ENCODE assay signal across 14 cellular contexts in the genomic region with DNA sequence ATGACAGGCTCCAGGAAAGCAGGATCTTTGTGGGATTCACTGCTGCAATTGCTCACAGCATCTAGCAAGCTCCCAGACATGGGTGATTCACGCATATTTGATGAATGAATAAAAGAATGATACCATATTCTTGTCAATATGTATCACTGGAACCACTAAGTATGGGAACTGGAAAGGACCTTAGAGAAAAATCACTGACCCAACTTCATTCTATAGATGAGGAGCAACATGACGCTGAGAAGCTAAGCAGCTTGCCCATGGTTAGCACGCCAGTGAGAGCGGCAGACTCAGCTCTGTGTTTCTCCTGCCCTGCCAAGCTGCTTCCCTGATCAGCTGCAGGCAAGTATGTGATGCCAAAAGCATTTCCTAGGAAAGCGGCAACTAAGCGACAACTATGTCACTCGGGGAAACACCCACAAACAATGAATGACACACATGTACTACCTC.
DNase-seq lines count a peak whose midpoint lies in the region; ATAC-seq and TF ChIP-seq lines count a peak whose summit lies in the region.
"Had no signal": no experiment of that assay in that cellular context is flagged by ENCODE, and none has a peak within 500 bp of the region (broad histone marks: within the 10 kb centered on the region; RNA-seq: fewer than 3 reads in every experiment).

No MANE protein-coding gene starts in this region.

- H3K27me3 ChIP-seq in dorsolateral prefrontal cortex: no peaks in the 10 kb centered on the region

- H3K36me3 Mint-ChIP-seq in activated naive CD8-positive, alpha-beta T cell treated with anti-CD3 and anti-CD28 coated beads, Interleukin-2, amount 50 U/mL, for 24 hours (ENCODE audit: low read depth): no peaks in the 10 kb centered on the region

- no peaks in the 10 kb centered on the region for H3K4me1 Mint-ChIP-seq in activated naive CD8-positive, alpha-beta T cell treated with anti-CD3 and anti-CD28 coated beads, Interleukin-2, amount 50 U/mL, for 24 hours
- H3K4me1 Mint-ChIP-seq: activated CD4-positive, alpha-beta memory T cell treated with anti-CD3 and anti-CD28 coated beads, Interleukin-2, amount 10 ng/mL, durations not matched to agents 7 days and 5 days had no signal

- H3K4me3 ChIP-seq in dorsolateral prefrontal cortex: peak overlapping the region in 43 of 59 donors; percentile 0 to 46 (median 20)

- CTCF ChIA-PET in RWPE1 (lab: Yijun Ruan, JAX): interaction anchor here (0.6 to 0.8 kb wide), 2 partner anchors 614 to 1097 kb away, joined by 3 to 5 read pairs; no protein-coding TSS in a partner anchor

- intact Hi-C loops in dorsolateral prefrontal cortex (cut with DNase I): loop anchor here in 1 of 2 donors (10.0 kb wide), 2 partner anchors 53 to 1393 kb away; no protein-coding TSS in a partner anchor

- no peaks in the 10 kb centered on the region for H3K9me3 Mint-ChIP-seq in activated naive CD8-positive, alpha-beta T cell treated with anti-CD3 and anti-CD28 coated beads, Interleukin-2, amount 50 U/mL, for 24 hours
- H3K9me3 Mint-ChIP-seq: activated CD4-positive, alpha-beta memory T cell treated with anti-CD3 and anti-CD28 coated beads, Interleukin-2, amount 10 ng/mL, durations not matched to agents 7 days and 5 days; effector memory CD8-positive, alpha-beta T cell; T-helper 1 cell treated with Interleukin-12 subunit alpha and Interleukin-12 subunit beta and Interleukin-4 antibody, amounts not matched to agents 30 μg/mL and 1 μg/mL, for 36 hours had no signal

- H3K27ac ChIP-seq in RWPE1 (no peak overlapping the region), dorsolateral prefrontal cortex (peak overlapping the region in 52 of 59 donors; percentile 6 to 77 (median 54))

- no peaks in the 10 kb centered on the region for H3K27me3 Mint-ChIP-seq in activated naive CD8-positive, alpha-beta T cell treated with anti-CD3 and anti-CD28 coated beads, Interleukin-2, amount 50 U/mL, for 24 hours
- H3K27me3 Mint-ChIP-seq: activated CD4-positive, alpha-beta memory T cell treated with anti-CD3 and anti-CD28 coated beads, Interleukin-2, amount 10 ng/mL, durations not matched to agents 7 days and 5 days; effector memory CD8-positive, alpha-beta T cell had no signal

- no peak overlapping the region for H3K4me3 Mint-ChIP-seq in activated naive CD8-positive, alpha-beta T cell treated with anti-CD3 and anti-CD28 coated beads, Interleukin-2, amount 50 U/mL, for 24 hours
- H3K4me3 Mint-ChIP-seq: activated CD4-positive, alpha-beta memory T cell treated with anti-CD3 and anti-CD28 coated beads, Interleukin-2, amount 10 ng/mL, durations not matched to agents 7 days and 5 days; effector memory CD8-positive, alpha-beta T cell; T-helper 1 cell treated with Interleukin-12 subunit alpha and Interleukin-12 subunit beta and Interleukin-4 antibody, amounts not matched to agents 30 μg/mL and 1 μg/mL, for 36 hours had no signal

- H3K27ac Mint-ChIP-seq in activated naive CD8-positive, alpha-beta T cell treated with anti-CD3 and anti-CD28 coated beads, Interleukin-2, amount 50 U/mL, for 24 hours: no peak overlapping the region
- H3K27ac Mint-ChIP-seq: activated CD4-positive, alpha-beta memory T cell treated with anti-CD3 and anti-CD28 coated beads, Interleukin-2, amount 10 ng/mL, durations not matched to agents 7 days and 5 days; effector memory CD8-positive, alpha-beta T cell; T-helper 1 cell treated with Interleukin-12 subunit alpha and Interleukin-12 subunit beta and Interleukin-4 antibody, amounts not matched to agents 30 μg/mL and 1 μg/mL, for 36 hours had no signal

- TF ChIP-seq CTCF in RWPE1 (conservative IDR thresholded peaks at IDR 0.05; ENCODE audit: low read depth) (no peak), dorsolateral prefrontal cortex (IDR thresholded peaks at IDR 0.05 in 54 of 56, conservative IDR thresholded peaks at IDR 0.05 in 2 of 56; ENCODE audit: low read depth in 1 of 56, partially characterized antibody in 56 of 56) (peak in 2 of 56 donors; percentile 6 to 16)

- ATAC-seq in activated naive CD8-positive, alpha-beta T cell treated with anti-CD3 and anti-CD28 coated beads, Interleukin-2, amount 50 U/mL, for 24 hours: no peak
- ATAC-seq: effector memory CD8-positive, alpha-beta T cell had no signal

- POLR2A ChIA-PET in RWPE1 (lab: Yijun Ruan, JAX; ENCODE audit: low non-redundant PET): no interaction called here

- peak; percentile 69 for DNase-seq in Daoy (ENCODE audit: low read depth)
- peak; percentile 62 for DNase-seq in RWPE1 (ENCODE audit: low spot score)
- DNase-seq in dorsolateral prefrontal cortex: peak in 7 of 10 donors; percentile 52 to 71 (median 64)
- DNase-seq in nucleus accumbens (lab: John Stamatoyannopoulos, UW): peak in 32 of 56 donors; percentile 7 to 58 (median 33)
- no peak for DNase-seq in activated naive CD8-positive, alpha-beta T cell treated with anti-CD3 and anti-CD28 coated beads, Interleukin-2, amount 50 U/mL, for 24 hours
- no peak for DNase-seq in NCI-H1436 (lab: John Stamatoyannopoulos, UW)
- no peak for DNase-seq in NCI-H345 treated with DMSO at 0.1 percent for 48 hours (lab: John Stamatoyannopoulos, UW; ENCODE audit: unreplicated experiment)
- no peak for DNase-seq in NCI-H2196 (lab: John Stamatoyannopoulos, UW; ENCODE audit: unreplicated experiment)
- DNase-seq: activated CD4-positive, alpha-beta memory T cell treated with anti-CD3 and anti-CD28 coated beads, Interleukin-2, amount 10 ng/mL, durations not matched to agents 7 days and 5 days; activated naive CD4-positive, alpha-beta T cell; effector memory CD8-positive, alpha-beta T cell; NK-92 treated with Interleukin-12 subunit alpha and Interleukin-12 subunit beta, amount 100 ng/mL, for 24 hours; stimulated activated CD4-positive, alpha-beta T cell treated with anti-CD3 and anti-CD28 coated beads, Interleukin-12 subunit alpha, Interleukin-12 subunit beta, amount 100 ng/mL, for 4 hours had no signal

Comparison
In these comparisons a context has a peak if more than half of its experiments do, and no peak if none do; other contexts are left out.
1. DNase-seq: peak in Daoy (single experiment), RWPE1 (single experiment), dorsolateral prefrontal cortex (7 of 10) and nucleus accumbens (32 of 56); none in activated naive CD8-positive, alpha-beta T cell treated with anti-CD3 and anti-CD28 coated beads, Interleukin-2, amount 50 U/mL, for 24 hours (single experiment), NCI-H1436 (single experiment), NCI-H345 treated with DMSO at 0.1 percent for 48 hours (single experiment) and NCI-H2196 (single experiment).